ENCODE assay signal across 1 cellular context in the genomic region with DNA sequence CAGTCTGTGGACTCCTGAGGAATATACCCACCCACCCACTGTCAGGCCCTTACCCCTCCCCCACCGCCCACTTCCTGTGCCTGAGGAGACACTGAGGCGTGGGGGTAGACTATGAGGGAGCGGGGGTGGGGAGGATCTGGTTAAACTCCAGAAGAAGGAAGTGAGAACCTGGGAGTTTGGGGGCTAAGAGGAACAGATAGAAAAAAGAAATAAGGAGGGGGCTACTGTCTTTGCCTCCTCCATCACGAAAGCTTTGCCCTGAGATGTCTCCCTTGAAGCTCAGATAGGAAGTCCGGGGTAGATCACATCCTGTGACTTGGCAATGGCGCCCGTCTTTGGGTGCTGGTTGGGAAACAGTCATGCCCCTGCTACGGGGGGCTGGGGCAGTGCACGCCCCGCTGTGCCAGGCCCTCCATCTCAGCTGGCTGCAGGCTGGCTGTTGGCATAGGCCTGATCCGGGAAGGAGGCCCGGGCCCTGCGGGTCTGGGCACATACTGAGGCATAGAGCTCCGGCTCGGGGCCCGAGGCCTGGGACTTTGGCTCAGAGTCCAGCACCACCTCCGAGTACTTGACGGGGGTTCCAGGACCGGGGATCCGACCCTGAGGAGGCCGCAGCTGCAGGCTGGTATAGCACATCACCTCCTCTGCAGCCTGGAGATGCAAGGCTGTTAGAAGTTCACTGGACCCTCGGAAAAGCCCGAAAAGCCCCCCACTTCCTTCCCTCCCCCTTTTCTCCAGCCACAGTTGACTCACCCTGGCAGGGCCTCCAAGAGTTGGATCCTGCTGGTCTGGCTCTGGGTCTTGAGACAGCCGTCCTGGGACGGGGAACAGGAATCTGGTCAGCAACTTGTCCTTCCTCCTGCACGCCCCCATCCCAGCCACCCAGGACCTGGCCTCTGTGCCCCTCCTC.
TF ChIP-seq lines count a peak whose summit lies in the region.

No MANE protein-coding gene starts in this region.

TF ChIP-seq in HepG2, 621 proteins besides CTCF, POLR2A, EP300 and RAD21:
- TF ChIP-seq ARNTL (CRISPR knock-in tag; IDR thresholded peaks at IDR 0.05): no peak
- no peak for TF ChIP-seq TCF12 (IDR thresholded peaks at IDR 0.05)
- no peak for TF ChIP-seq TCF12 (CRISPR knock-in tag; IDR thresholded peaks at IDR 0.05)
- TF ChIP-seq, protein P1, sequence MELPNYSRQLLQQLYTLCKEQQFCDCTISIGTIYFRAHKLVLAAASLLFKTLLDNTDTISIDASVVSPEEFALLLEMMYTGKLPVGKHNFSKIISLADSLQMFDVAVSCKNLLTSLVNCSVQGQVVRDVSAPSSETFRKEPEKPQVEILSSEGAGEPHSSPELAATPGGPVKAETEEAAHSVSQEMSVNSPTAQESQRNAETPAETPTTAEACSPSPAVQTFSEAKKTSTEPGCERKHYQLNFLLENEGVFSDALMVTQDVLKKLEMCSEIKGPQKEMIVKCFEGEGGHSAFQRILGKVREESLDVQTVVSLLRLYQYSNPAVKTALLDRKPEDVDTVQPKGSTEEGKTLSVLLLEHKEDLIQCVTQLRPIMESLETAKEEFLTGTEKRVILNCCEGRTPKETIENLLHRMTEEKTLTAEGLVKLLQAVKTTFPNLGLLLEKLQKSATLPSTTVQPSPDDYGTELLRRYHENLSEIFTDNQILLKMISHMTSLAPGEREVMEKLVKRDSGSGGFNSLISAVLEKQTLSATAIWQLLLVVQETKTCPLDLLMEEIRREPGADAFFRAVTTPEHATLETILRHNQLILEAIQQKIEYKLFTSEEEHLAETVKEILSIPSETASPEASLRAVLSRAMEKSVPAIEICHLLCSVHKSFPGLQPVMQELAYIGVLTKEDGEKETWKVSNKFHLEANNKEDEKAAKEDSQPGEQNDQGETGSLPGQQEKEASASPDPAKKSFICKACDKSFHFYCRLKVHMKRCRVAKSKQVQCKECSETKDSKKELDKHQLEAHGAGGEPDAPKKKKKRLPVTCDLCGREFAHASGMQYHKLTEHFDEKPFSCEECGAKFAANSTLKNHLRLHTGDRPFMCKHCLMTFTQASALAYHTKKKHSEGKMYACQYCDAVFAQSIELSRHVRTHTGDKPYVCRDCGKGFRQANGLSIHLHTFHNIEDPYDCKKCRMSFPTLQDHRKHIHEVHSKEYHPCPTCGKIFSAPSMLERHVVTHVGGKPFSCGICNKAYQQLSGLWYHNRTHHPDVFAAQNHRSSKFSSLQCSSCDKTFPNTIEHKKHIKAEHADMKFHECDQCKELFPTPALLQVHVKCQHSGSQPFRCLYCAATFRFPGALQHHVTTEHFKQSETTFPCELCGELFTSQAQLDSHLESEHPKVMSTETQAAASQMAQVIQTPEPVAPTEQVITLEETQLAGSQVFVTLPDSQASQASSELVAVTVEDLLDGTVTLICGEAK (IDR thresholded peaks at IDR 0.05): no peak
- TF ChIP-seq, protein P1 (CRISPR knock-in tag; IDR thresholded peaks at IDR 0.05): 0 out of 2 replicates have a peak, but pooled peaks have one; percentile 11
- TF ChIP-seq TCF7L2 (IDR thresholded peaks at IDR 0.05; ENCODE audit: low read depth, low read length): no peak
- TF ChIP-seq HMG20B (CRISPR knock-in tag; conservative IDR thresholded peaks at IDR 0.05): no peak
- TF ChIP-seq POLR2AphosphoS2 (IDR thresholded peaks at IDR 0.05; ENCODE audit: low read depth, low read length): no peak
- no peak for TF ChIP-seq MEF2D (CRISPR knock-in tag; IDR thresholded peaks at IDR 0.05)
- TF ChIP-seq, protein P2, sequence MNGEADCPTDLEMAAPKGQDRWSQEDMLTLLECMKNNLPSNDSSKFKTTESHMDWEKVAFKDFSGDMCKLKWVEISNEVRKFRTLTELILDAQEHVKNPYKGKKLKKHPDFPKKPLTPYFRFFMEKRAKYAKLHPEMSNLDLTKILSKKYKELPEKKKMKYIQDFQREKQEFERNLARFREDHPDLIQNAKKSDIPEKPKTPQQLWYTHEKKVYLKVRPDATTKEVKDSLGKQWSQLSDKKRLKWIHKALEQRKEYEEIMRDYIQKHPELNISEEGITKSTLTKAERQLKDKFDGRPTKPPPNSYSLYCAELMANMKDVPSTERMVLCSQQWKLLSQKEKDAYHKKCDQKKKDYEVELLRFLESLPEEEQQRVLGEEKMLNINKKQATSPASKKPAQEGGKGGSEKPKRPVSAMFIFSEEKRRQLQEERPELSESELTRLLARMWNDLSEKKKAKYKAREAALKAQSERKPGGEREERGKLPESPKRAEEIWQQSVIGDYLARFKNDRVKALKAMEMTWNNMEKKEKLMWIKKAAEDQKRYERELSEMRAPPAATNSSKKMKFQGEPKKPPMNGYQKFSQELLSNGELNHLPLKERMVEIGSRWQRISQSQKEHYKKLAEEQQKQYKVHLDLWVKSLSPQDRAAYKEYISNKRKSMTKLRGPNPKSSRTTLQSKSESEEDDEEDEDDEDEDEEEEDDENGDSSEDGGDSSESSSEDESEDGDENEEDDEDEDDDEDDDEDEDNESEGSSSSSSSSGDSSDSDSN (CRISPR knock-in tag; IDR thresholded peaks at IDR 0.05): 0 out of 2 replicates have a peak, but pooled peaks have one; percentile 29
- TF ChIP-seq, protein P3, sequence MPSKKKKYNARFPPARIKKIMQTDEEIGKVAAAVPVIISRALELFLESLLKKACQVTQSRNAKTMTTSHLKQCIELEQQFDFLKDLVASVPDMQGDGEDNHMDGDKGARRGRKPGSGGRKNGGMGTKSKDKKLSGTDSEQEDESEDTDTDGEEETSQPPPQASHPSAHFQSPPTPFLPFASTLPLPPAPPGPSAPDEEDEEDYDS (CRISPR knock-in tag; IDR thresholded peaks at IDR 0.05): no peak
- no peak for TF ChIP-seq ZNF143 (CRISPR knock-in tag; IDR thresholded peaks at IDR 0.05)
- TF ChIP-seq ZC3H4 (CRISPR knock-in tag; IDR thresholded peaks at IDR 0.05; ENCODE audit: borderline replicate concordance): no peak
- 0 out of 2 replicates have a peak, but pooled peaks have one; percentile 24 for TF ChIP-seq HNRNPL (IDR thresholded peaks at IDR 0.05; ENCODE audit: low read depth, low read length)
- no peak for TF ChIP-seq ZFP90 (CRISPR knock-in tag; IDR thresholded peaks at IDR 0.05; ENCODE audit: borderline replicate concordance)
- TF ChIP-seq, protein P4, sequence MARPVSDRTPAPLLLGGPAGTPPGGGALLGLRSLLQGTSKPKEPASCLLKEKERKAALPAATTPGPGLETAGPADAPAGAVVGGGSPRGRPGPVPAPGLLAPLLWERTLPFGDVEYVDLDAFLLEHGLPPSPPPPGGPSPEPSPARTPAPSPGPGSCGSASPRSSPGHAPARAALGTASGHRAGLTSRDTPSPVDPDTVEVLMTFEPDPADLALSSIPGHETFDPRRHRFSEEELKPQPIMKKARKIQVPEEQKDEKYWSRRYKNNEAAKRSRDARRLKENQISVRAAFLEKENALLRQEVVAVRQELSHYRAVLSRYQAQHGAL (CRISPR knock-in tag; IDR thresholded peaks at IDR 0.05; ENCODE audit: not compliant biosample characterization): no peak
- TF ChIP-seq NFKBIZ (CRISPR knock-in tag; IDR thresholded peaks at IDR 0.05): no peak
- TF ChIP-seq, protein P5, sequence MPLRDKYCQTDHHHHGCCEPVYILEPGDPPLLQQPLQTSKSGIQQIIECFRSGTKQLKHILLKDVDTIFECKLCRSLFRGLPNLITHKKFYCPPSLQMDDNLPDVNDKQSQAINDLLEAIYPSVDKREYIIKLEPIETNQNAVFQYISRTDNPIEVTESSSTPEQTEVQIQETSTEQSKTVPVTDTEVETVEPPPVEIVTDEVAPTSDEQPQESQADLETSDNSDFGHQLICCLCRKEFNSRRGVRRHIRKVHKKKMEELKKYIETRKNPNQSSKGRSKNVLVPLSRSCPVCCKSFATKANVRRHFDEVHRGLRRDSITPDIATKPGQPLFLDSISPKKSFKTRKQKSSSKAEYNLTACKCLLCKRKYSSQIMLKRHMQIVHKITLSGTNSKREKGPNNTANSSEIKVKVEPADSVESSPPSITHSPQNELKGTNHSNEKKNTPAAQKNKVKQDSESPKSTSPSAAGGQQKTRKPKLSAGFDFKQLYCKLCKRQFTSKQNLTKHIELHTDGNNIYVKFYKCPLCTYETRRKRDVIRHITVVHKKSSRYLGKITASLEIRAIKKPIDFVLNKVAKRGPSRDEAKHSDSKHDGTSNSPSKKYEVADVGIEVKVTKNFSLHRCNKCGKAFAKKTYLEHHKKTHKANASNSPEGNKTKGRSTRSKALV (CRISPR knock-in tag; IDR thresholded peaks at IDR 0.05): no peak
- TF ChIP-seq, protein P6, sequence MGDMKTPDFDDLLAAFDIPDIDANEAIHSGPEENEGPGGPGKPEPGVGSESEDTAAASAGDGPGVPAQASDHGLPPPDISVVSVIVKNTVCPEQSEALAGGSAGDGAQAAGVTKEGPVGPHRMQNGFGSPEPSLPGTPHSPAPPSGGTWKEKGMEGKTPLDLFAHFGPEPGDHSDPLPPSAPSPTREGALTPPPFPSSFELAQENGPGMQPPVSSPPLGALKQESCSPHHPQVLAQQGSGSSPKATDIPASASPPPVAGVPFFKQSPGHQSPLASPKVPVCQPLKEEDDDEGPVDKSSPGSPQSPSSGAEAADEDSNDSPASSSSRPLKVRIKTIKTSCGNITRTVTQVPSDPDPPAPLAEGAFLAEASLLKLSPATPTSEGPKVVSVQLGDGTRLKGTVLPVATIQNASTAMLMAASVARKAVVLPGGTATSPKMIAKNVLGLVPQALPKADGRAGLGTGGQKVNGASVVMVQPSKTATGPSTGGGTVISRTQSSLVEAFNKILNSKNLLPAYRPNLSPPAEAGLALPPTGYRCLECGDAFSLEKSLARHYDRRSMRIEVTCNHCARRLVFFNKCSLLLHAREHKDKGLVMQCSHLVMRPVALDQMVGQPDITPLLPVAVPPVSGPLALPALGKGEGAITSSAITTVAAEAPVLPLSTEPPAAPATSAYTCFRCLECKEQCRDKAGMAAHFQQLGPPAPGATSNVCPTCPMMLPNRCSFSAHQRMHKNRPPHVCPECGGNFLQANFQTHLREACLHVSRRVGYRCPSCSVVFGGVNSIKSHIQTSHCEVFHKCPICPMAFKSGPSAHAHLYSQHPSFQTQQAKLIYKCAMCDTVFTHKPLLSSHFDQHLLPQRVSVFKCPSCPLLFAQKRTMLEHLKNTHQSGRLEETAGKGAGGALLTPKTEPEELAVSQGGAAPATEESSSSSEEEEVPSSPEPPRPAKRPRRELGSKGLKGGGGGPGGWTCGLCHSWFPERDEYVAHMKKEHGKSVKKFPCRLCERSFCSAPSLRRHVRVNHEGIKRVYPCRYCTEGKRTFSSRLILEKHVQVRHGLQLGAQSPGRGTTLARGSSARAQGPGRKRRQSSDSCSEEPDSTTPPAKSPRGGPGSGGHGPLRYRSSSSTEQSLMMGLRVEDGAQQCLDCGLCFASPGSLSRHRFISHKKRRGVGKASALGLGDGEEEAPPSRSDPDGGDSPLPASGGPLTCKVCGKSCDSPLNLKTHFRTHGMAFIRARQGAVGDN (CRISPR knock-in tag; IDR thresholded peaks at IDR 0.05): peak; percentile 30
- TF ChIP-seq, protein P7, sequence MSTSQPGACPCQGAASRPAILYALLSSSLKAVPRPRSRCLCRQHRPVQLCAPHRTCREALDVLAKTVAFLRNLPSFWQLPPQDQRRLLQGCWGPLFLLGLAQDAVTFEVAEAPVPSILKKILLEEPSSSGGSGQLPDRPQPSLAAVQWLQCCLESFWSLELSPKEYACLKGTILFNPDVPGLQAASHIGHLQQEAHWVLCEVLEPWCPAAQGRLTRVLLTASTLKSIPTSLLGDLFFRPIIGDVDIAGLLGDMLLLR (CRISPR knock-in tag; IDR thresholded peaks at IDR 0.05): no peak
- TF ChIP-seq ZFY (CRISPR knock-in tag; IDR thresholded peaks at IDR 0.05): peak; percentile 41; the same call in 1 of the 2 replicates
- TF ChIP-seq SIX1 (CRISPR knock-in tag; IDR thresholded peaks at IDR 0.05; ENCODE audit: borderline replicate concordance): no peak
- no peak for TF ChIP-seq POLR2AphosphoS5 (IDR thresholded peaks at IDR 0.05; ENCODE audit: low read depth, low read length)
- no peak for TF ChIP-seq CEBPG (CRISPR knock-in tag; IDR thresholded peaks at IDR 0.05)
- no peak for TF ChIP-seq ZBTB21 (CRISPR knock-in tag; IDR thresholded peaks at IDR 0.05)
- TF ChIP-seq ZNF337 (CRISPR knock-in tag; IDR thresholded peaks at IDR 0.05; ENCODE audit: borderline replicate concordance, low read depth): no peak
- TF ChIP-seq SAP130 (CRISPR knock-in tag; IDR thresholded peaks at IDR 0.05; ENCODE audit: low read depth): 0 out of 2 replicates have a peak, but pooled peaks have one; percentile 7
- no peak for TF ChIP-seq ZIK1 (CRISPR knock-in tag; IDR thresholded peaks at IDR 0.05; ENCODE audit: borderline replicate concordance, low read depth)
